Comparison of ENCODE assay signal across 10 cellular contexts in the genomic region with DNA sequence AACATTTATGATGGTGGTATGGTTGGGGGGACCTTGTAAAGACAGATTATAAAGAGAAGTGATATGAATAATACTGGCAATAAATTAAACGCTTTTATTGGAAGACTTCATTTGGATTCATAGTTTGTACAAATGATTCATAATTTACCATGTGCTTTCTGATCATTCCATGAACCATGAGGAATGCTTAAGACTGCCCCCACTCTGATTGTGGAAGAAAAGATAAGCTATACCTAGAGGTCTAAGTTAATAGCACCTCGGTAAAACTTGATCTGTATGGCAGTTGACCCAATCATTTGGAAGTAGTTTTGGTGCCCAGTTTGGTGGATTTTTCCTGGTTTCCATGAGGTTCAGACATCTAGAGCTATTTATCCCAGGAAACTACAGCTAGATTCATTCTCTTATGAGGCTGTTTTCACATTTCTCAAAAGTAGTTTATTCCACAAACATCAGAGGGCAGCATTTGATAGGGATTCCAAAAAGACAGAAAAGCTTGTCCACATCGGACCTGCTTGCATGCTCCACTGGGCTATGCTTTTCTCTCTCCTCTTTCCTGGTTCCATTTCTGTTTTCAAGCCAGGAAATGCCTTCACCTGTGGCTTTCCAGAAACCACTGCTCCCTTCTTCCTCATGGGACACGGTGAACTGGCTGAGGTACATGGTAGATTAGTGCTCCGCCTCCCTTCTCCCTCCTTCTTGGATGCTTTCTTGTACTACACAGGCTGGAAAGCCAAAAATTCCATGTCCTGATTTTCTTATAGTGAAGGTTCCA. TPM values are rescaled to one million over a fixed set of nuclear protein-coding genes. Genes with fewer than 3 reads are reported as not detected.
DNase-seq lines count a peak whose midpoint lies in the region; ATAC-seq and TF ChIP-seq lines count a peak whose summit lies in the region.
"Had no signal": no experiment of that assay in that cellular context is flagged by ENCODE, and none has a peak within 500 bp of the region (broad histone marks: within the 10 kb centered on the region; RNA-seq: fewer than 3 reads in every experiment).

No MANE protein-coding gene starts in this region.

- H3K9me3 ChIP-seq in HCT116 (ENCODE audit: control insufficient read depth in 1 of 2, insufficient read depth in 1 of 2, low read depth in 1 of 2, low read length in 2 of 2) (no peaks in the 10 kb centered on the region), SJCRH30 (replicated peaks) (no peaks in the 10 kb centered on the region), gastroesophageal sphincter (peaks cover 0 to 6% (median 0%) of the 10 kb centered on the region in 3 donors)

- BruUV-seq in HCT116 (replicated peaks; lab: Mats Ljungman, UMichigan), result no TSS peak

- no peak overlapping the region for H3K4me2 ChIP-seq in HCT116 (ENCODE audit: low read length)

- H3K9me2 ChIP-seq in HCT116 (ENCODE audit: insufficient read depth), result no peaks in the 10 kb centered on the region

- no peaks in the 10 kb centered on the region for H3K79me2 ChIP-seq in HCT116 (ENCODE audit: insufficient read depth, low read length)

- peak; percentile 79 for TF ChIP-seq RAD21 in HCT116 (IDR thresholded peaks at IDR 0.05; ENCODE audit: low read depth)

- TF ChIP-seq POLR2A in HCT116 (IDR thresholded peaks at IDR 0.05; ENCODE audit: borderline replicate concordance, extremely low read depth, insufficient read depth, insufficient read length), result no peak
- no peak for TF ChIP-seq POLR2A in gastroesophageal sphincter (IDR thresholded peaks at IDR 0.05)

- POLR2A ChIA-PET in HCT116 (lab: Charles Lee), result no interaction called here

- intact Hi-C loops in HCT116 (cut with micrococcal nuclease), result loop anchor here (5.0 to 10.0 kb wide), 4 partner anchors 118 to 1210 kb away; no protein-coding TSS in a partner anchor

- DNase-seq in HCT116 (ENCODE audit: low read depth, low spot score) (no peak), SJCRH30 (peak; percentile 16 to 51), smooth muscle cell of the brain vasculature (ENCODE audit: low read depth, low spot score) (peak; percentile 67), NCI-H2029 (lab: John Stamatoyannopoulos, UW) (no peak), AML-193 (lab: John Stamatoyannopoulos, UW) (no peak)
- DNase-seq in activated CD8-positive, alpha-beta memory T cell treated with anti-CD3 and anti-CD28 coated beads for 24 hours, result no peak
- DNase-seq: stimulated activated naive CD4-positive, alpha-beta T cell treated with Interleukin-2 at 50 U/mL for 16 hours had no signal

- CTCF ChIA-PET in HCT116 (lab: Charles Lee), result interaction anchor here (0.6 to 2.1 kb wide), 18 partner anchors 8 to 1165 kb away, joined by 3 to 26 read pairs (median 3); no protein-coding TSS in a partner anchor

- RAD21 ChIA-PET in HCT116 (lab: Charles Lee; ENCODE audit: low non-redundant PET in 1 of 2, low total read pairs in 2 of 2, uncharacterized antibody in 2 of 2, unreplicated experiment in 2 of 2), result interaction anchor here (0.7 to 1.1 kb wide), 3 partner anchors 116 to 166 kb away, joined by 3 to 6 read pairs (median 3); no protein-coding TSS in a partner anchor

- H3K4me3 ChIP-seq in HCT116 (replicated peaks in 1 of 2; ENCODE audit: low read depth in 1 of 2, low read length in 2 of 2), result no peak overlapping the region
- no peak overlapping the region for H3K4me3 ChIP-seq in SJCRH30
- H3K4me3 ChIP-seq in gastroesophageal sphincter, result no peak overlapping the region

- H3K27ac ChIP-seq in HCT116 (ENCODE audit: low read depth, low read length), result no peak overlapping the region
- no peak overlapping the region for H3K27ac ChIP-seq in SJCRH30
- H3K27ac ChIP-seq in gastroesophageal sphincter, result no peak overlapping the region

- H3K27me3 ChIP-seq in HCT116 (ENCODE audit: insufficient read depth, low read length) (no peaks in the 10 kb centered on the region), SJCRH30 (no peaks in the 10 kb centered on the region), gastroesophageal sphincter (no peaks in the 10 kb centered on the region)

- no peaks in the 10 kb centered on the region for H4K20me1 ChIP-seq in HCT116 (ENCODE audit: insufficient read depth)

- peak; percentile 38 to 50 (median 41); a peak in 5 of 6 replicates for TF ChIP-seq CTCF in HCT116 (IDR thresholded peaks at IDR 0.05 in 2 of 3, conservative IDR thresholded peaks at IDR 0.05 in 1 of 3; ENCODE audit: borderline replicate concordance in 1 of 3, insufficient read depth in 1 of 3, low read depth in 2 of 3, low read length in 2 of 3)
- peak in 3 of 4 experiments; percentile 45 to 53 (median 50) for TF ChIP-seq CTCF in gastroesophageal sphincter (IDR thresholded peaks at IDR 0.05)

- no peak overlapping the region for H3K9ac ChIP-seq in HCT116 (ENCODE audit: low read length)

- WGBS in gastroesophageal sphincter (ENCODE audit: low coverage in 1 of 2), 2 donors, result 31 to 33% methylated on average over 3 of the region's 5 CpGs

- no peak overlapping the region for H2AFZ ChIP-seq in HCT116 (ENCODE audit: low read depth, low read length, poor library complexity, severe bottlenecking)

- no peak for TF ChIP-seq EP300 in gastroesophageal sphincter (IDR thresholded peaks at IDR 0.05)

- H3K36me3 ChIP-seq in HCT116 (ENCODE audit: control insufficient read depth in 1 of 2, insufficient read depth in 2 of 2, low read length in 2 of 2) (no peaks in the 10 kb centered on the region), SJCRH30 (no peaks in the 10 kb centered on the region), gastroesophageal sphincter (no peaks in the 10 kb centered on the region)

- ATAC-seq in HCT116 (peak; percentile 83), gastroesophageal sphincter (peak; percentile 57), HG02678 (IDR thresholded peaks at IDR 0.05; ENCODE audit: unreplicated experiment) (no peak)
- ATAC-seq: activated CD4-positive, CD25-positive, alpha-beta regulatory T cell treated with anti-CD3 and anti-CD28 coated beads, Interleukin-2, amount 50 U/mL, for 24 hours had no signal

- H3K4me1 ChIP-seq in HCT116 (ENCODE audit: control insufficient read depth in 1 of 2, insufficient read depth in 2 of 2, low read length in 2 of 2) (no peaks in the 10 kb centered on the region), SJCRH30 (no peaks in the 10 kb centered on the region), gastroesophageal sphincter (no peaks in the 10 kb centered on the region)

TF ChIP-seq in HCT116, 20 proteins besides CTCF, POLR2A, EP300 and RAD21 (continues in another document):
- no peak for TF ChIP-seq TCF7L2 (IDR thresholded peaks at IDR 0.05; ENCODE audit: borderline replicate concordance, extremely low read depth, insufficient read depth, insufficient read length)
- TF ChIP-seq ZBTB33 (IDR thresholded peaks at IDR 0.05; ENCODE audit: extremely low read depth, insufficient replicate concordance, low read length), result no peak
- TF ChIP-seq ELF1 (IDR thresholded peaks at IDR 0.05; ENCODE audit: borderline replicate concordance, low read depth), result no peak
- TF ChIP-seq ZNF274 (IDR thresholded peaks at IDR 0.05; ENCODE audit: low read depth, low read length), result no peak
- TF ChIP-seq SP1 (IDR thresholded peaks at IDR 0.05; ENCODE audit: low read depth), result no peak
- TF ChIP-seq JUND (IDR thresholded peaks at IDR 0.05), result no peak
- TF ChIP-seq ZFX (IDR thresholded peaks at IDR 0.05), result no peak
- no peak for TF ChIP-seq SRF (IDR thresholded peaks at IDR 0.05; ENCODE audit: low read depth)
- TF ChIP-seq CEBPB (IDR thresholded peaks at IDR 0.05; ENCODE audit: low read depth), result no peak
- TF ChIP-seq MAX (IDR thresholded peaks at IDR 0.05), result no peak
- TF ChIP-seq ATF3 (IDR thresholded peaks at IDR 0.05), result no peak
- TF ChIP-seq SIN3A (IDR thresholded peaks at IDR 0.05; ENCODE audit: low read depth), result no peak
- TF ChIP-seq POLR2AphosphoS5 (IDR thresholded peaks at IDR 0.05; ENCODE audit: low read depth, low read length), result no peak
- no peak for TF ChIP-seq EZH2phosphoT487 (IDR thresholded peaks at IDR 0.05; ENCODE audit: borderline replicate concordance)

RNA-seq across cellular contexts. Expression of gene TFAM, which starts 29.2 kb away (rescaled TPM):
- total RNA-seq in HCT116 (2021; ENCODE audit: unreplicated experiment), result 57.6 TPM
- 13.2 and 16.6 TPM in 2 replicates for polyA plus RNA-seq in HCT116 (2012)
- 59.9 and 60.0 TPM in 2 replicates for total RNA-seq in SJCRH30 (2014; rRNA removed; shearing (Covaris generic))
- total RNA-seq in gastroesophageal sphincter, result 10 to 100 TPM; 17.5 to 29.1 (median 21.2) TPM

Comparison
In these comparisons a context has a peak if more than half of its experiments do, and no peak if none do; other contexts are left out.
1. DNase-seq: peak in SJCRH30 (2 of 2) and smooth muscle cell of the brain vasculature (single experiment); none in HCT116 (single experiment), activated CD8-positive, alpha-beta memory T cell treated with anti-CD3 and anti-CD28 coated beads for 24 hours (single experiment), NCI-H2029 (single experiment) and AML-193 (0 of 2).